Comparison of ENCODE assay signal across 1 cellular context in genomic region chr19:10454267-10454666, GRCh38.
TF ChIP-seq lines count a peak whose summit lies in the region.

No MANE protein-coding gene starts in this region.

TF ChIP-seq in HepG2, 621 proteins besides CTCF, POLR2A, EP300 and RAD21 (continued from another document):
- TF ChIP-seq ZNF646 (CRISPR knock-in tag; IDR thresholded peaks at IDR 0.05): no peak
- no peak for TF ChIP-seq HMG20A (CRISPR knock-in tag; IDR thresholded peaks at IDR 0.05; ENCODE audit: borderline replicate concordance)
- 0 out of 2 replicates have a peak, but pooled peaks have one; percentile 24 for TF ChIP-seq NFYC (CRISPR knock-in tag; IDR thresholded peaks at IDR 0.05)
- TF ChIP-seq ZBTB7B (CRISPR knock-in tag; IDR thresholded peaks at IDR 0.05): no peak
- no peak for TF ChIP-seq ZBTB33 (CRISPR knock-in tag; IDR thresholded peaks at IDR 0.05)
- TF ChIP-seq MXD4 (CRISPR knock-in tag; IDR thresholded peaks at IDR 0.05): no peak
- no peak for TF ChIP-seq GFI1 (CRISPR knock-in tag; IDR thresholded peaks at IDR 0.05; ENCODE audit: borderline replicate concordance)
- TF ChIP-seq ZNF629 (CRISPR knock-in tag; conservative IDR thresholded peaks at IDR 0.05): no peak
- 0 out of 2 replicates have a peak, but pooled peaks have one; percentile 14 for TF ChIP-seq NFYB (CRISPR knock-in tag; IDR thresholded peaks at IDR 0.05)
- no peak for TF ChIP-seq ZBTB1 (CRISPR knock-in tag; IDR thresholded peaks at IDR 0.05; ENCODE audit: borderline replicate concordance)
- no peak for TF ChIP-seq ZNF720 (CRISPR knock-in tag; IDR thresholded peaks at IDR 0.05)
- TF ChIP-seq RARG (CRISPR knock-in tag; IDR thresholded peaks at IDR 0.05; ENCODE audit: low read depth): no peak
- no peak for TF ChIP-seq HOXA9 (CRISPR knock-in tag; IDR thresholded peaks at IDR 0.05; ENCODE audit: borderline replicate concordance)
- no peak for TF ChIP-seq ELF3 (CRISPR knock-in tag; IDR thresholded peaks at IDR 0.05)
- peak; percentile 84; the same call in 1 of the 2 replicates for TF ChIP-seq RFXAP (CRISPR knock-in tag; IDR thresholded peaks at IDR 0.05; ENCODE audit: borderline replicate concordance)
- TF ChIP-seq RFX5 (IDR thresholded peaks at IDR 0.05; ENCODE audit: low read depth, low read length): peak; percentile 94
- TF ChIP-seq AFF4 (CRISPR knock-in tag; IDR thresholded peaks at IDR 0.05): no peak
- no peak for TF ChIP-seq SMC3 (IDR thresholded peaks at IDR 0.05; ENCODE audit: low read length)
- TF ChIP-seq ZNF564 (CRISPR knock-in tag; IDR thresholded peaks at IDR 0.05): no peak
- no peak for TF ChIP-seq ATF4 (CRISPR knock-in tag; IDR thresholded peaks at IDR 0.05)
- TF ChIP-seq RFX1 (IDR thresholded peaks at IDR 0.05): peak; percentile 40; the same call in 1 of the 2 replicates
- no peak for TF ChIP-seq IRF9 (CRISPR knock-in tag; IDR thresholded peaks at IDR 0.05; ENCODE audit: borderline replicate concordance)
